14 cellular contexts compared by ENCODE assay signal in genomic region chr4:8434251-8435073, GRCh38. TPM values are rescaled to one million over a fixed set of nuclear protein-coding genes. Genes with fewer than 3 reads are reported as not detected.
DNase-seq lines count a peak whose midpoint lies in the region; ATAC-seq and TF ChIP-seq lines count a peak whose summit lies in the region.
"Had no signal": no experiment of that assay in that cellular context is flagged by ENCODE, and none has a peak within 500 bp of the region (broad histone marks: within the 10 kb centered on the region; RNA-seq: fewer than 3 reads in every experiment).

No MANE protein-coding gene starts in this region.

- no peaks in the 10 kb centered on the region for H3K27me3 Mint-ChIP-seq in activated naive CD8-positive, alpha-beta T cell treated with anti-CD3 and anti-CD28 coated beads, Interleukin-2, amount 50 U/mL, for 24 hours
- H3K27me3 Mint-ChIP-seq in natural killer cell (ENCODE audit: low read depth in 2 of 2), result no peaks in the 10 kb centered on the region

- no peak for TF ChIP-seq POLR2A in lower leg skin (IDR thresholded peaks at IDR 0.05)

- ATAC-seq in activated naive CD8-positive, alpha-beta T cell treated with anti-CD3 and anti-CD28 coated beads, Interleukin-2, amount 50 U/mL, for 24 hours, result no peak
- ATAC-seq in natural killer cell, result no peak
- ATAC-seq in GM21723 (IDR thresholded peaks at IDR 0.05; ENCODE audit: unreplicated experiment), result no peak
- ATAC-seq: body of pancreas had no signal

- H3K36me3 Mint-ChIP-seq in activated naive CD8-positive, alpha-beta T cell treated with anti-CD3 and anti-CD28 coated beads, Interleukin-2, amount 50 U/mL, for 24 hours (ENCODE audit: low read depth), result peaks cover 6% of the 10 kb centered on the region
- H3K36me3 Mint-ChIP-seq in natural killer cell, result no peaks in the 10 kb centered on the region

- peaks cover 16 to 31% (median 23%) of the 10 kb centered on the region in 10 experiments for H3K4me1 ChIP-seq in BLaER1 treated with 17β-estradiol and CSF1 and Interleukin-3, amounts not matched to agents 10 nM and 100 nM

- H3K9me3 ChIP-seq in BLaER1 treated with 17β-estradiol and CSF1 and Interleukin-3, amounts not matched to agents 10 nM and 100 nM (replicated peaks in 1 of 11), result peaks cover 9 to 25% (median 12%) of the 10 kb centered on the region in 11 experiments; a peak in 21 of 22 replicates
- H3K9me3 ChIP-seq: body of pancreas, esophagus muscularis mucosa, MG63 had no signal

- intact Hi-C loops in natural killer cell (cut with micrococcal nuclease) (no loop called here), lower leg skin (cut with DNase I; ENCODE audit: low total_unique reads) (no loop called here)

- peaks cover 0 to 11% (median 0%) of the 10 kb centered on the region in 11 experiments; a peak in 5 of 22 replicates for H3K36me3 ChIP-seq in BLaER1 treated with 17β-estradiol and CSF1 and Interleukin-3, amounts not matched to agents 10 nM and 100 nM
- H3K36me3 ChIP-seq: esophagus muscularis mucosa, MG63 had no signal

- H3K4me2 ChIP-seq in BLaER1 treated with 17β-estradiol and CSF1 and Interleukin-3, amounts not matched to agents 10 nM and 100 nM, result peak overlapping the region in 10 of 11 experiments; percentile 77 to 95 (median 90); a peak in 16 of 22 replicates

- H3K9me3 Mint-ChIP-seq in activated naive CD8-positive, alpha-beta T cell treated with anti-CD3 and anti-CD28 coated beads, Interleukin-2, amount 50 U/mL, for 24 hours, result no peaks in the 10 kb centered on the region
- H3K9me3 Mint-ChIP-seq in natural killer cell, result no peaks in the 10 kb centered on the region

- 54 to 58% methylated on average over 21 of the region's 21 CpGs for WGBS in lower leg skin, 2 donors

- no peak for DNase-seq in activated naive CD8-positive, alpha-beta T cell treated with anti-CD3 and anti-CD28 coated beads, Interleukin-2, amount 50 U/mL, for 24 hours
- no peak for DNase-seq in natural killer cell
- DNase-seq in glomerular visceral epithelial cell (ENCODE audit: extremely low spot score), result no peak
- DNase-seq in lower leg skin (ENCODE audit: low spot score in 2 of 2), result no peak
- DNase-seq in COLO668 (lab: John Stamatoyannopoulos, UW; ENCODE audit: unreplicated experiment), result no peak
- DNase-seq: body of pancreas; MG63; NCI-H2171; stimulated activated CD4-positive, alpha-beta T cell treated with anti-CD3 and anti-CD28 coated beads, Interleukin-2, amount 100 ng/mL, for 24 hours; stimulated activated naive CD4-positive, alpha-beta T cell treated with Interleukin-2 at 50 U/mL for 16 hours had no signal

- TF ChIP-seq CTCF in GM12875 (IDR thresholded peaks at IDR 0.05; ENCODE audit: borderline replicate concordance, insufficient read depth, low read depth, low read length) (no peak), natural killer cell (IDR thresholded peaks at IDR 0.05) (no peak), lower leg skin (IDR thresholded peaks at IDR 0.05) (no peak)

- H3K27ac Mint-ChIP-seq in activated naive CD8-positive, alpha-beta T cell treated with anti-CD3 and anti-CD28 coated beads, Interleukin-2, amount 50 U/mL, for 24 hours, result peak overlapping the region; percentile 61
- peak overlapping the region; percentile 86 to 89 for H3K27ac Mint-ChIP-seq in natural killer cell

- peaks cover 43% of the 10 kb centered on the region for H3K4me1 Mint-ChIP-seq in activated naive CD8-positive, alpha-beta T cell treated with anti-CD3 and anti-CD28 coated beads, Interleukin-2, amount 50 U/mL, for 24 hours
- peaks cover 48 to 51% of the 10 kb centered on the region in 2 donors for H3K4me1 Mint-ChIP-seq in natural killer cell

- H3K4me3 Mint-ChIP-seq in activated naive CD8-positive, alpha-beta T cell treated with anti-CD3 and anti-CD28 coated beads, Interleukin-2, amount 50 U/mL, for 24 hours, result peak overlapping the region; percentile 82
- peak overlapping the region; percentile 63 for H3K4me3 Mint-ChIP-seq in natural killer cell

- H3K27ac ChIP-seq in BLaER1 treated with 17β-estradiol and CSF1 and Interleukin-3, amounts not matched to agents 10 nM and 100 nM, result peak overlapping the region in 5 of 11 experiments; percentile 64 to 81 (median 75); a peak in 6 of 22 replicates

- H3K4me3 ChIP-seq in BLaER1 treated with 17β-estradiol and CSF1 and Interleukin-3, amounts not matched to agents 10 nM and 100 nM, result no peak overlapping the region
- H3K4me3 ChIP-seq in GM12875 (ENCODE audit: low read depth, low read length), result peak overlapping the region; percentile 16
- no peak overlapping the region for H3K4me3 ChIP-seq in lower leg skin (ENCODE audit: low read depth, poor library complexity, severe bottlenecking)
- H3K4me3 ChIP-seq: body of pancreas, MG63 had no signal

- no peaks in the 10 kb centered on the region for H3K27me3 ChIP-seq in BLaER1 treated with 17β-estradiol and CSF1 and Interleukin-3, amounts not matched to agents 10 nM and 100 nM
- H3K27me3 ChIP-seq: body of pancreas, esophagus muscularis mucosa, MG63 had no signal

- H4K20me1 ChIP-seq in BLaER1 treated with 17β-estradiol and CSF1 and Interleukin-3, amounts not matched to agents 10 nM and 100 nM, result no peaks in the 10 kb centered on the region; a peak in 1 of 22 replicates

- peak overlapping the region in 2 of 11 experiments; percentile 75; a peak in 5 of 22 replicates for H3K9ac ChIP-seq in BLaER1 treated with 17β-estradiol and CSF1 and Interleukin-3, amounts not matched to agents 10 nM and 100 nM

RNA-seq across cellular contexts. Expression of gene ACOX3, which starts 6.1 kb away (rescaled TPM):
- total RNA-seq in natural killer cell, result 10 to 100 TPM; 12.4 to 18.3 (median 15.4) TPM
- 10 to 100 TPM; 37.5 to 55.9 (median 41.2) TPM for total RNA-seq in lower leg skin

RNA-seq across cellular contexts. Expression of gene TRMT44, which starts 6.1 kb away (rescaled TPM):
- total RNA-seq in natural killer cell, result 10 to 100 TPM; 24.4 to 37.5 (median 34.3) TPM
- 10 to 100 TPM; 39.0 to 61.0 (median 49.2) TPM for total RNA-seq in lower leg skin
